In genomic region chr7:116142850-116143249, GRCh38 we compare ENCODE assay signal across 21 cellular contexts.
DNase-seq lines count a peak whose midpoint lies in the region; ATAC-seq and TF ChIP-seq lines count a peak whose summit lies in the region.
"Had no signal": no experiment of that assay in that cellular context is flagged by ENCODE, and none has a peak within 500 bp of the region (broad histone marks: within the 10 kb centered on the region; RNA-seq: fewer than 3 reads in every experiment).

No MANE protein-coding gene starts in this region.

- peaks cover 14% of the 10 kb centered on the region for H3K4me1 Mint-ChIP-seq in activated CD4-positive, alpha-beta T cell treated with anti-CD3 and anti-CD28 coated beads for 36 hours
- peaks cover 27% of the 10 kb centered on the region for H3K4me1 Mint-ChIP-seq in activated naive CD8-positive, alpha-beta T cell treated with anti-CD3 and anti-CD28 coated beads, Interleukin-2, amount 50 U/mL, for 24 hours
- H3K4me1 Mint-ChIP-seq: nephron had no signal

- H3K79me2 ChIP-seq in SU-DHL-6 (ENCODE audit: insufficient read depth, low read length) = no peaks in the 10 kb centered on the region

- H3K27ac ChIP-seq in SU-DHL-6 (ENCODE audit: low read depth, low read length) = no peak overlapping the region
- H3K27ac ChIP-seq: brain microvascular endothelial cell, C4-2B, heart left ventricle, prostate gland, SJCRH30 had no signal

- peak; percentile 57 for ATAC-seq in activated CD4-positive, alpha-beta T cell treated with anti-CD3 and anti-CD28 coated beads for 36 hours
- ATAC-seq in GM18511 (IDR thresholded peaks at IDR 0.05; ENCODE audit: unreplicated experiment) (peak; percentile 39), GM21723 (IDR thresholded peaks at IDR 0.05; ENCODE audit: unreplicated experiment) (no peak)
- ATAC-seq in activated naive CD8-positive, alpha-beta T cell treated with anti-CD3 and anti-CD28 coated beads, Interleukin-2, amount 50 U/mL, for 24 hours = no peak
- ATAC-seq: activated naive CD4-positive, alpha-beta T cell treated with anti-CD3 and anti-CD28 coated beads, Interleukin-2, amount 50 U/mL, for 72 hours; heart left ventricle had no signal

- H3F3A ChIP-seq in SU-DHL-6 (ENCODE audit: insufficient read depth) = no peaks in the 10 kb centered on the region

- no peaks in the 10 kb centered on the region for H3K27me3 Mint-ChIP-seq in activated CD4-positive, alpha-beta T cell treated with anti-CD3 and anti-CD28 coated beads for 36 hours
- H3K27me3 Mint-ChIP-seq in activated naive CD8-positive, alpha-beta T cell treated with anti-CD3 and anti-CD28 coated beads, Interleukin-2, amount 50 U/mL, for 24 hours = no peaks in the 10 kb centered on the region
- H3K27me3 Mint-ChIP-seq: stimulated activated naive CD8-positive, alpha-beta T cell treated with anti-CD3 and anti-CD28 coated beads, Interleukin-15, Interleukin-2, amounts not matched to agents 100 ng/mL and 50 ng/mL, for 24 hours had no signal

- H3K36me3 ChIP-seq in SU-DHL-6 (ENCODE audit: low read length) = no peaks in the 10 kb centered on the region
- H3K36me3 ChIP-seq: brain microvascular endothelial cell, heart left ventricle, prostate gland, SJCRH30 had no signal

- CTCF ChIA-PET in activated CD4-positive, alpha-beta T cell treated with anti-CD3 and anti-CD28 coated beads for 36 hours (lab: Charles Lee) = interaction anchor here (0.6 to 2.7 kb wide), 4 partner anchors 24 to 446 kb away, joined by 3 to 12 read pairs (median 4); no protein-coding TSS in a partner anchor

- no peaks in the 10 kb centered on the region for H3K9me3 Mint-ChIP-seq in activated CD4-positive, alpha-beta T cell treated with anti-CD3 and anti-CD28 coated beads for 36 hours (ENCODE audit: low read depth)
- no peaks in the 10 kb centered on the region for H3K9me3 Mint-ChIP-seq in activated naive CD8-positive, alpha-beta T cell treated with anti-CD3 and anti-CD28 coated beads, Interleukin-2, amount 50 U/mL, for 24 hours
- H3K9me3 Mint-ChIP-seq: activated naive CD4-positive, alpha-beta T cell treated with anti-CD3 and anti-CD28 coated beads, Interleukin-2, amount 50 U/mL, for 72 hours; nephron; stimulated activated naive CD8-positive, alpha-beta T cell treated with anti-CD3 and anti-CD28 coated beads, Interleukin-15, Interleukin-2, amounts not matched to agents 100 ng/mL and 50 ng/mL, for 24 hours had no signal

- H3K4me3 Mint-ChIP-seq in activated CD4-positive, alpha-beta T cell treated with anti-CD3 and anti-CD28 coated beads for 36 hours = no peak overlapping the region
- H3K4me3 Mint-ChIP-seq in activated naive CD8-positive, alpha-beta T cell treated with anti-CD3 and anti-CD28 coated beads, Interleukin-2, amount 50 U/mL, for 24 hours = no peak overlapping the region
- H3K4me3 Mint-ChIP-seq: nephron; stimulated activated naive CD8-positive, alpha-beta T cell treated with anti-CD3 and anti-CD28 coated beads, Interleukin-15, Interleukin-2, amounts not matched to agents 100 ng/mL and 50 ng/mL, for 24 hours had no signal

- no peak overlapping the region for H3K4me3 ChIP-seq in SU-DHL-6 (ENCODE audit: insufficient read depth, low read length, poor library complexity, severe bottlenecking)
- H3K4me3 ChIP-seq: heart left ventricle, prostate gland, SJCRH30 had no signal

- no peaks in the 10 kb centered on the region for H3K9me3 ChIP-seq in SU-DHL-6 (ENCODE audit: insufficient read depth, low read length)
- H3K9me3 ChIP-seq: heart left ventricle, prostate gland, SJCRH30 had no signal

- no peaks in the 10 kb centered on the region for H3K36me3 Mint-ChIP-seq in activated CD4-positive, alpha-beta T cell treated with anti-CD3 and anti-CD28 coated beads for 36 hours (ENCODE audit: low read depth)
- no peaks in the 10 kb centered on the region for H3K36me3 Mint-ChIP-seq in activated naive CD8-positive, alpha-beta T cell treated with anti-CD3 and anti-CD28 coated beads, Interleukin-2, amount 50 U/mL, for 24 hours (ENCODE audit: low read depth)
- H3K36me3 Mint-ChIP-seq: activated naive CD4-positive, alpha-beta T cell treated with anti-CD3 and anti-CD28 coated beads, Interleukin-2, amount 50 U/mL, for 72 hours had no signal

- H3K4me2 ChIP-seq in SU-DHL-6 (ENCODE audit: low read depth, low read length, poor library complexity, severe bottlenecking) = no peak overlapping the region

- H3K9ac ChIP-seq in SU-DHL-6 (ENCODE audit: low read length) = no peak overlapping the region

- no peak for TF ChIP-seq CTCF in SU-DHL-6 (IDR thresholded peaks at IDR 0.05; ENCODE audit: insufficient read depth, low read length, poor library complexity, severe bottlenecking)

- no peaks in the 10 kb centered on the region for H3K27me3 ChIP-seq in SU-DHL-6 (ENCODE audit: low read length)
- H3K27me3 ChIP-seq: brain microvascular endothelial cell, heart left ventricle, SJCRH30 had no signal

- intact Hi-C loops in activated CD4-positive, alpha-beta T cell treated with anti-CD3 and anti-CD28 coated beads for 36 hours (cut with DNase I, micrococcal nuclease) = no loop called here

- peak overlapping the region; percentile 34 for H3K27ac Mint-ChIP-seq in activated CD4-positive, alpha-beta T cell treated with anti-CD3 and anti-CD28 coated beads for 36 hours
- H3K27ac Mint-ChIP-seq in activated naive CD8-positive, alpha-beta T cell treated with anti-CD3 and anti-CD28 coated beads, Interleukin-2, amount 50 U/mL, for 24 hours = peak overlapping the region; percentile 52
- H3K27ac Mint-ChIP-seq: nephron; stimulated activated naive CD8-positive, alpha-beta T cell treated with anti-CD3 and anti-CD28 coated beads, Interleukin-15, Interleukin-2, amounts not matched to agents 100 ng/mL and 50 ng/mL, for 24 hours had no signal

- no peaks in the 10 kb centered on the region for H4K20me1 ChIP-seq in SU-DHL-6 (ENCODE audit: low read depth, low read length)

- H2AFZ ChIP-seq in SU-DHL-6 (ENCODE audit: low read depth, low read length, severe bottlenecking) = peak overlapping the region; percentile 3

- peak; percentile 35 for DNase-seq in activated CD4-positive, alpha-beta T cell treated with anti-CD3 and anti-CD28 coated beads for 36 hours
- no peak for DNase-seq in activated CD4-positive, alpha-beta T cell treated with anti-CD3 and anti-CD28 coated beads for 1 hour
- DNase-seq in activated naive CD8-positive, alpha-beta T cell treated with anti-CD3 and anti-CD28 coated beads, Interleukin-2, amount 50 U/mL, for 24 hours = no peak
- no peak for DNase-seq in NCI-H748 treated with DMSO at 0.1 percent for 48 hours (lab: John Stamatoyannopoulos, UW)
- no peak for DNase-seq in NCI-H146 treated with DMSO at 0.1 percent for 48 hours (lab: John Stamatoyannopoulos, UW; ENCODE audit: unreplicated experiment)
- DNase-seq: 8988T, brain microvascular endothelial cell, heart left ventricle, mammary epithelial cell, NCI-H146, NCI-H510A, SJCRH30, T1000 had no signal

- H3K9me2 ChIP-seq in SU-DHL-6 (replicated peaks; ENCODE audit: insufficient read depth, low read length) = no peaks in the 10 kb centered on the region

- POLR2A ChIA-PET in activated CD4-positive, alpha-beta T cell treated with anti-CD3 and anti-CD28 coated beads for 36 hours (lab: Charles Lee) = no interaction called here

Comparison
In these comparisons a context has a peak if more than half of its experiments do, and no peak if none do; other contexts are left out.
1. ATAC-seq: peak in activated CD4-positive, alpha-beta T cell treated with anti-CD3 and anti-CD28 coated beads for 36 hours (single experiment) and GM18511 (single experiment); none in activated naive CD8-positive, alpha-beta T cell treated with anti-CD3 and anti-CD28 coated beads, Interleukin-2, amount 50 U/mL, for 24 hours (single experiment) and GM21723 (single experiment).